17 cellular contexts compared by ENCODE assay signal in the genomic region with DNA sequence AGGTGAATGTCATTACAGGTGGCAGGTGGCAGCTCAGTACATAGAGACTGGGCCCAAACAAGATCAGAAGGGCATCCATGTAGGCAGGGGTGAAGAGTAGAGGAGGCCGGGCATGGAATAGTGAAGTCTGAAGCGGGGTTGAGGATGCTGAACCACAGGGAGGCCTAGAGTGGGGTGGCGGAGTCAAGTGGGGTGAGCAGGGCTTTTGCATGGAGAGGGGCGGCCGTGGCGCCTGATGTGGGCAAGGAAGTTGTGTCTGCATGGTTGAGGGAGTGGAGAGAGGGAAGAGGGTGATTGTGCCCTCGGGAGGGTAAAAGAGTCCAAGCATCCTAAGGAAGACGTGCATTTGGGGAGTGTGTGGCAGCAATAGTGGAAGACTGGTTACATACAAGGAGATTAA. TPM values are rescaled to one million over a fixed set of nuclear protein-coding genes. Genes with fewer than 3 reads are reported as not detected.
DNase-seq lines count a peak whose midpoint lies in the region; ATAC-seq and TF ChIP-seq lines count a peak whose summit lies in the region.
"Had no signal": no experiment of that assay in that cellular context is flagged by ENCODE, and none has a peak within 500 bp of the region (broad histone marks: within the 10 kb centered on the region; RNA-seq: fewer than 3 reads in every experiment).

No MANE protein-coding gene starts in this region.

- H2BK5ac ChIP-seq in neuronal stem cell (ENCODE audit: low read length): no peak overlapping the region

- H3K9me3 ChIP-seq in neuronal stem cell (replicated peaks in 1 of 2; ENCODE audit: control insufficient read depth in 2 of 2, insufficient read depth in 1 of 2, low read depth in 1 of 2, low read length in 2 of 2) (no peaks in the 10 kb centered on the region), left ventricle myocardium inferior (replicated peaks) (no peaks in the 10 kb centered on the region)

- H3K18ac ChIP-seq in neuronal stem cell (ENCODE audit: low read length): no peak overlapping the region

- H3K9me3 Mint-ChIP-seq in activated naive CD4-positive, alpha-beta T cell treated with anti-CD3 and anti-CD28 coated beads, Interleukin-2, amount 50 U/mL, for 24 hours: no peaks in the 10 kb centered on the region
- H3K9me3 Mint-ChIP-seq in activated T-helper 17 cell treated with anti-CD3 and anti-CD28 coated beads, Interleukin-2, amount 50 U/mL, for 72 hours: no peaks in the 10 kb centered on the region
- H3K9me3 Mint-ChIP-seq: CD8-positive, alpha-beta memory T cell had no signal

- no peak overlapping the region for H4K8ac ChIP-seq in neuronal stem cell (ENCODE audit: low read depth, low read length)

- no peak overlapping the region for H4K91ac ChIP-seq in neuronal stem cell (ENCODE audit: low read depth, low read length, poor library complexity)

- no peak for ATAC-seq in activated T-helper 17 cell treated with anti-CD3 and anti-CD28 coated beads, Interleukin-2, amount 50 U/mL, for 72 hours (replicated peaks)
- ATAC-seq: PC-3 had no signal

- H3K27me3 ChIP-seq in neuronal stem cell (ENCODE audit: control insufficient read depth in 3 of 3, insufficient read depth in 3 of 3, low read depth in 1 of 3, low read length in 3 of 3) (no peaks in the 10 kb centered on the region), left ventricle myocardium inferior (ENCODE audit: low read depth) (no peaks in the 10 kb centered on the region)

- no peak overlapping the region for H3K4me2 ChIP-seq in neuronal stem cell (ENCODE audit: insufficient read depth, low read length, poor library complexity, severe bottlenecking)

- H3K27ac ChIP-seq in neuronal stem cell (replicated peaks; ENCODE audit: low read length): no peak overlapping the region
- H3K27ac ChIP-seq in left ventricle myocardium inferior (replicated peaks): no peak overlapping the region
- H3K27ac ChIP-seq: GM23248, HL-60 had no signal

- DNase-seq in NCI-H82 (lab: John Stamatoyannopoulos, UW) (peak; percentile 31), NCI-H82 treated with DMSO at 0.1 percent for 48 hours (lab: John Stamatoyannopoulos, UW; ENCODE audit: unreplicated experiment) (no peak), neuronal stem cell (ENCODE audit: low spot score) (no peak), NCI-H2107 (lab: John Stamatoyannopoulos, UW) (no peak), left ventricle myocardium inferior (no peak)
- no peak for DNase-seq in activated naive CD4-positive, alpha-beta T cell treated with anti-CD3 and anti-CD28 coated beads, Interleukin-2, amount 50 U/mL, for 16 hours
- DNase-seq: 8988T; CD8-positive, alpha-beta memory T cell; DND-41; GM23248; NCI-H1417; NCI-H187 treated with DMSO at 0.1 percent for 48 hours; NCI-H748 treated with DMSO at 0.1 percent for 48 hours; PC-3 had no signal

- no peak overlapping the region for H3K4me3 Mint-ChIP-seq in activated naive CD4-positive, alpha-beta T cell treated with anti-CD3 and anti-CD28 coated beads, Interleukin-2, amount 50 U/mL, for 24 hours
- H3K4me3 Mint-ChIP-seq in activated T-helper 17 cell treated with anti-CD3 and anti-CD28 coated beads, Interleukin-2, amount 50 U/mL, for 72 hours: no peak overlapping the region
- H3K4me3 Mint-ChIP-seq: CD8-positive, alpha-beta memory T cell had no signal

- H2BK12ac ChIP-seq in neuronal stem cell (ENCODE audit: low read length): no peak overlapping the region

- TF ChIP-seq CTCF in left ventricle myocardium inferior (IDR thresholded peaks at IDR 0.05; ENCODE audit: borderline replicate concordance): no peak

- peak overlapping the region; percentile 47 for H3K27ac Mint-ChIP-seq in activated naive CD4-positive, alpha-beta T cell treated with anti-CD3 and anti-CD28 coated beads, Interleukin-2, amount 50 U/mL, for 24 hours
- H3K27ac Mint-ChIP-seq in activated T-helper 17 cell treated with anti-CD3 and anti-CD28 coated beads, Interleukin-2, amount 50 U/mL, for 72 hours: peak overlapping the region; percentile 35

- no peak overlapping the region for H2AK5ac ChIP-seq in neuronal stem cell (ENCODE audit: low read depth, low read length)

- no peak overlapping the region for H2BK15ac ChIP-seq in neuronal stem cell (ENCODE audit: low read length)

- no peak overlapping the region for H3K4me3 ChIP-seq in neuronal stem cell (ENCODE audit: low read length in 2 of 2)
- no peak overlapping the region for H3K4me3 ChIP-seq in left ventricle myocardium inferior
- H3K4me3 ChIP-seq: GM23248 had no signal

- no peak overlapping the region for H2BK120ac ChIP-seq in neuronal stem cell (ENCODE audit: low read depth, low read length)

- peaks cover 16% of the 10 kb centered on the region for H3K36me3 Mint-ChIP-seq in activated naive CD4-positive, alpha-beta T cell treated with anti-CD3 and anti-CD28 coated beads, Interleukin-2, amount 50 U/mL, for 24 hours
- peaks cover 98% of the 10 kb centered on the region for H3K36me3 Mint-ChIP-seq in activated T-helper 17 cell treated with anti-CD3 and anti-CD28 coated beads, Interleukin-2, amount 50 U/mL, for 72 hours (ENCODE audit: low read depth)

- intact Hi-C loops in left ventricle myocardium inferior (cut with micrococcal nuclease): no loop called here

- no CpG with 5 or more reads among the region's 8 CpGs for WGBS in neuronal stem cell (ENCODE audit: extremely low coverage in 2 of 2, insufficient read length in 2 of 2, insufficient replicate concordance in 1 of 2), 2 donors

- H3K4me1 ChIP-seq in neuronal stem cell (ENCODE audit: control insufficient read depth in 2 of 2, insufficient read depth in 1 of 2, low read depth in 1 of 2, low read length in 2 of 2) (no peaks in the 10 kb centered on the region), left ventricle myocardium inferior (peaks cover 5% of the 10 kb centered on the region)

- H3K79me1 ChIP-seq in neuronal stem cell (ENCODE audit: low read depth, low read length): peaks cover 3% of the 10 kb centered on the region

- H3K27me3 Mint-ChIP-seq in activated naive CD4-positive, alpha-beta T cell treated with anti-CD3 and anti-CD28 coated beads, Interleukin-2, amount 50 U/mL, for 24 hours: no peaks in the 10 kb centered on the region
- H3K27me3 Mint-ChIP-seq in activated T-helper 17 cell treated with anti-CD3 and anti-CD28 coated beads, Interleukin-2, amount 50 U/mL, for 72 hours: no peaks in the 10 kb centered on the region
- H3K27me3 Mint-ChIP-seq: CD8-positive, alpha-beta memory T cell had no signal

- no peak overlapping the region for H3K4ac ChIP-seq in neuronal stem cell (ENCODE audit: low read length)

- no peak overlapping the region for H3K23ac ChIP-seq in neuronal stem cell (ENCODE audit: low read depth, low read length, poor library complexity)

- no peak overlapping the region for H3K14ac ChIP-seq in neuronal stem cell (ENCODE audit: low read length)

- H3K9ac ChIP-seq in neuronal stem cell (ENCODE audit: low read depth, low read length, poor library complexity): peak overlapping the region; percentile 63
- H3K9ac ChIP-seq: GM23248 had no signal

- H3K36me3 ChIP-seq in neuronal stem cell (replicated peaks in 1 of 2; ENCODE audit: control insufficient read depth in 2 of 2, insufficient read depth in 2 of 2, low read length in 2 of 2) (peaks cover 8 to 22% of the 10 kb centered on the region in 2 donors), left ventricle myocardium inferior (peaks cover 53% of the 10 kb centered on the region)

- no peak overlapping the region for H2AFZ ChIP-seq in neuronal stem cell (ENCODE audit: low read length)
- H2AFZ ChIP-seq: GM23248 had no signal

- peaks cover 24% of the 10 kb centered on the region for H3K4me1 Mint-ChIP-seq in activated naive CD4-positive, alpha-beta T cell treated with anti-CD3 and anti-CD28 coated beads, Interleukin-2, amount 50 U/mL, for 24 hours
- H3K4me1 Mint-ChIP-seq in activated T-helper 17 cell treated with anti-CD3 and anti-CD28 coated beads, Interleukin-2, amount 50 U/mL, for 72 hours: peaks cover 17% of the 10 kb centered on the region

RNA-seq across cellular contexts. Expression of a gene that starts 14.4 kb away (rescaled TPM):
- 100 to 1,000 TPM; 202 to 335 TPM for total RNA-seq in activated T-helper 17 cell treated with anti-CD3 and anti-CD28 coated beads, Interleukin-2, amount 50 U/mL, for 72 hours
- 96.5 TPM for polyA plus RNA-seq in neuronal stem cell (2013, experiment 1 of 2)
- polyA plus RNA-seq in neuronal stem cell (2013, experiment 2 of 2): 91.1 TPM
- total RNA-seq in left ventricle myocardium inferior: 8.7 TPM

RNA-seq across cellular contexts. Expression of a gene that starts 19.5 kb away (rescaled TPM):
- total RNA-seq in activated T-helper 17 cell treated with anti-CD3 and anti-CD28 coated beads, Interleukin-2, amount 50 U/mL, for 72 hours: 10 to 100 TPM; 11.1 to 14.8 TPM
- 14.9 TPM for polyA plus RNA-seq in neuronal stem cell (2013, experiment 1 of 2)
- 16.5 TPM for polyA plus RNA-seq in neuronal stem cell (2013, experiment 2 of 2)
- total RNA-seq in left ventricle myocardium inferior: 17.7 TPM

RNA-seq across cellular contexts. Expression of a gene that starts 28.6 kb away (rescaled TPM):
- total RNA-seq in activated T-helper 17 cell treated with anti-CD3 and anti-CD28 coated beads, Interleukin-2, amount 50 U/mL, for 72 hours: 10 to 100 TPM in 1 of 2 donors, 1 to 10 TPM in 1; 7.5 to 12.4 TPM
- polyA plus RNA-seq in neuronal stem cell (2013, experiment 1 of 2): 13.8 TPM
- polyA plus RNA-seq in neuronal stem cell (2013, experiment 2 of 2): 13.5 TPM
- total RNA-seq in left ventricle myocardium inferior: 11.7 TPM

RNA-seq across cellular contexts. Expression of a gene that starts 40.8 kb away (rescaled TPM):
- total RNA-seq in activated T-helper 17 cell treated with anti-CD3 and anti-CD28 coated beads, Interleukin-2, amount 50 U/mL, for 72 hours: 100 to 1,000 TPM in 1 of 2 donors, 10 to 100 TPM in 1; 60.1 to 112 TPM
- polyA plus RNA-seq in neuronal stem cell (2013, experiment 1 of 2): 21.0 TPM
- 16.1 TPM for polyA plus RNA-seq in neuronal stem cell (2013, experiment 2 of 2)
- 40.9 TPM for total RNA-seq in left ventricle myocardium inferior

RNA-seq across cellular contexts. Expression of a gene that starts 42.9 kb away (rescaled TPM):
- total RNA-seq in activated T-helper 17 cell treated with anti-CD3 and anti-CD28 coated beads, Interleukin-2, amount 50 U/mL, for 72 hours: 1 to 10 TPM; 3.2 to 3.5 TPM
- 5.1 TPM for polyA plus RNA-seq in neuronal stem cell (2013, experiment 1 of 2)
- 5.5 TPM for polyA plus RNA-seq in neuronal stem cell (2013, experiment 2 of 2)
- 198 TPM for total RNA-seq in left ventricle myocardium inferior
- polyA plus RNA-seq: CD8-positive, alpha-beta memory T cell had no signal

Comparison
In these comparisons a context has a peak if more than half of its experiments do, and no peak if none do; other contexts are left out.
1. RNA of a gene that starts 14.4 kb away (total RNA-seq): 202 to 335 TPM in activated T-helper 17 cell treated with anti-CD3 and anti-CD28 coated beads, Interleukin-2, amount 50 U/mL, for 72 hours; 8.7 TPM in left ventricle myocardium inferior (single experiment); every median in the first group is over 10 times any median in the second.